20 cellular contexts compared by ENCODE assay signal in the genomic region with DNA sequence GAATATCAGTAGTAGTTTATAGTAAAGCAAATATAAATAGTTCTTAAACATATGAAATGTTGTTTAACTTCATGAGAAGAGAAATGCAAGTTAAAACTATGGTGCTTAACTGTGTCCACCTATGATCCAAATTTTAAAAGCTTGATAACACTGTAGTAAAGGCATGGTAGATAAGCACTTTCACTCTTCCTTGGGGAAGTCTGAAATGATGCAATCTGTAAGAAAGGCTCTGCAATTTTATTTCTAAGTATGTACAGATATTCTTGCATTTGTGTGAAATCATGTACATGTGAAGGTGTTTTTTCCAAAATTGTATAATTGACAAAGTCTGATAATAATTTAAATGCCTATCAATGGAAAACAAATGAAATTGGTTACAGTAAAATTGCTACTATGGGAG.
"Had no signal": no experiment of that assay in that cellular context is flagged by ENCODE, and none has a peak within 500 bp of the region (broad histone marks: within the 10 kb centered on the region; RNA-seq: fewer than 3 reads in every experiment).

No MANE protein-coding gene starts in this region.

- H3K27me3 ChIP-seq: colonic mucosa, hepatocyte, right atrium auricular region had no signal

- H3K4me3 ChIP-seq: colonic mucosa, hepatocyte, right atrium auricular region, skin epidermis had no signal

- DNase-seq: activated CD4-positive, alpha-beta T cell treated with anti-CD3 and anti-CD28 coated beads for 48 hours; activated CD8-positive, alpha-beta memory T cell treated with anti-CD3 and anti-CD28 coated beads, Interleukin-2, amount 50 U/mL, for 4 hours; activated CD8-positive, alpha-beta T cell treated with anti-CD3 and anti-CD28 coated beads for 36 hours; activated effector memory CD4-positive, alpha-beta T cell treated with anti-CD3 and anti-CD28 coated beads, Interleukin-2, amount 50 U/mL, for 16 hours; activated T-cell treated with anti-CD3 and anti-CD28 coated beads, Interleukin-2, amount 50 U/mL, for 48 hours; caudate nucleus; colonic mucosa; kidney; left ventricle myocardium superior; mesendoderm; nephron progenitor cell; stimulated activated CD4-positive, alpha-beta T cell treated with anti-CD3 and anti-CD28 coated beads, Interleukin-15, amount 100 ng/mL, for 24 hours; stimulated activated CD4-positive, alpha-beta T cell treated with anti-CD3 and anti-CD28 coated beads, Interleukin-4, amount 100 ng/mL, for 1 hour; stimulated activated naive CD4-positive, alpha-beta T cell; T-helper 1 cell; T1000 had no signal

- H3K9me3 ChIP-seq: colonic mucosa, right atrium auricular region had no signal

- H3K36me3 ChIP-seq: colonic mucosa, right atrium auricular region had no signal

- ATAC-seq: activated CD8-positive, alpha-beta T cell treated with anti-CD3 and anti-CD28 coated beads for 36 hours; left ventricle myocardium superior; WTC11 had no signal

- H3K4me1 ChIP-seq: colonic mucosa, right atrium auricular region had no signal

- H3K27ac ChIP-seq: colonic mucosa, hepatocyte, right atrium auricular region, skin epidermis had no signal
